ENCODE assay signal across 2 cellular contexts in genomic region chr18:58590827-58591226, GRCh38.
TF ChIP-seq lines count a peak whose summit lies in the region.

No MANE protein-coding gene starts in this region.

TF ChIP-seq in GM23338, 12 proteins besides CTCF, POLR2A, EP300 and RAD21:
- TF ChIP-seq POLR2AphosphoS5 (IDR thresholded peaks at IDR 0.05; ENCODE audit: low read depth) (no peak), ZNF331 (CRISPR knock-in tag; IDR thresholded peaks at IDR 0.05; ENCODE audit: low read depth) (no peak), EZH2phosphoT487 (IDR thresholded peaks at IDR 0.05; ENCODE audit: unreplicated experiment) (no peak), NANOG (IDR thresholded peaks at IDR 0.05; ENCODE audit: borderline replicate concordance) (no peak), JUNB (IDR thresholded peaks at IDR 0.05; ENCODE audit: unreplicated experiment) (no peak)

TF ChIP-seq in HepG2, 621 proteins besides CTCF, POLR2A, EP300 and RAD21:
- no peak for TF ChIP-seq ZNF24 (IDR thresholded peaks at IDR 0.05)
- TF ChIP-seq NCOR1 (IDR thresholded peaks at IDR 0.05; ENCODE audit: borderline replicate concordance, low read length): no peak
- TF ChIP-seq ZNF10 (CRISPR knock-in tag; IDR thresholded peaks at IDR 0.05; ENCODE audit: borderline replicate concordance, low read depth): no peak
- TF ChIP-seq ZNF451 (CRISPR knock-in tag; IDR thresholded peaks at IDR 0.05): no peak
- no peak for TF ChIP-seq TERF1 (CRISPR knock-in tag; IDR thresholded peaks at IDR 0.05)
- TF ChIP-seq ZNF180 (CRISPR knock-in tag; IDR thresholded peaks at IDR 0.05; ENCODE audit: borderline replicate concordance, low read depth): no peak
- TF ChIP-seq GLMP (CRISPR knock-in tag; IDR thresholded peaks at IDR 0.05; ENCODE audit: borderline replicate concordance): no peak
